ENCODE assay signal across 1 cellular context in the genomic region with DNA sequence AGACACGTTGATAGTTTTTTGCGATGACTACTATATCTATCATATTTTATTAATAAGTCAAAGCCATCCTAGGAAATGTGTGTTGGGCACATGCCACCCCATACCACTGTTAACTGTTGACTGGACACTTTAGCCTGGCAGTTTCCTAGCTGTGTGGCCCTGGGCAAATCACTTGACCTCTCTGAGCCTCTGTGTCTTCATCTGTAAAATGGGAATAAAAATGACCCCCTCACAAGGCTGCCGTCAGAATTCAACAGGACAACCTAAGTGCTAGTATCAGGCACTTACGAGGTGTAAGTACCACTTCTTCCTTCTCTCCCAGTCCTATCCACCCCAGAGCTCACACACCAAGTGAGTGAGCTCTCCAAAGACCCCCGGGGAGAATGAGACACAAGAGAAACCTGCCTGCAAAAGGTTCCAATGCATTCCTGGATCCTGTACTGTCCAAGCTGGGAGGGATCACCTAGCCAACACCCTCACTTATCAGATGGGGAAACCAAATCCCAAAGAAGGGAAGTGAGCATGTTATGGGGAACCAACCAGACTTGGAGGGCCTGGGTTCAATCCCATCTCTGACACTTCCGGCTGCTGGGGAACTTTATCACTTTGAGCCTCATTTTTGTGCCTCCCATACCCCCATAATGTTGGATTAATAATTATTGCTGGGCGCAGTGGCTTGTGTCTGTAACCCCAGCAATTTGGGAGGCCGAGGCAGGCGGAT.
A peak's percentile ranks its signal among the peaks of the same experiment; 100 is the strongest.
TF ChIP-seq lines count a peak whose summit lies in the region.

No MANE protein-coding gene starts in this region.

TF ChIP-seq in K562, 482 proteins besides CTCF, POLR2A, EP300 and RAD21 (continued from another document):
- TF ChIP-seq ZFP36 (IDR thresholded peaks at IDR 0.05; ENCODE audit: low read depth, low read length, partially characterized antibody) (peak; percentile 94), NUFIP1 (IDR thresholded peaks at IDR 0.05; ENCODE audit: partially characterized antibody) (no peak), KLF1 (tag; IDR thresholded peaks at IDR 0.05) (no peak), HDAC2 (IDR thresholded peaks at IDR 0.05) (peak; percentile 92), NR2C1 (IDR thresholded peaks at IDR 0.05) (no peak), NR2C1 (tag; IDR thresholded peaks at IDR 0.05) (no peak), KDM1A (IDR thresholded peaks at IDR 0.05) (peak; percentile 90 to 93), MYBL2 (IDR thresholded peaks at IDR 0.05; ENCODE audit: low read depth) (no peak), MYBL2 (CRISPR knock-in tag; IDR thresholded peaks at IDR 0.05; ENCODE audit: borderline replicate concordance) (no peak), PRMT5 (CRISPR knock-in tag; IDR thresholded peaks at IDR 0.05) (no peak), XRCC3 (IDR thresholded peaks at IDR 0.05) (no peak), CHD4 (IDR thresholded peaks at IDR 0.05; ENCODE audit: insufficient read depth, insufficient replicate concordance, low read depth, low read length, poor library complexity, severe bottlenecking) (peak; percentile 93), BCOR (IDR thresholded peaks at IDR 0.05) (peak; percentile 97), CBX3 (IDR thresholded peaks at IDR 0.05; ENCODE audit: borderline replicate concordance in 1 of 2, low read length in 2 of 2) (peak in 1 of 2 experiments; percentile 51; a peak in 1 of 3 replicates), SPI1 (IDR thresholded peaks at IDR 0.05; ENCODE audit: borderline replicate concordance, low read depth, low read length) (peak; percentile 69; the same call in 1 of the 2 replicates), SRF (CRISPR knock-in tag; IDR thresholded peaks at IDR 0.05) (peak in 1 of 2 experiments; percentile 8; a peak in 1 of 4 replicates), PTBP1 (IDR thresholded peaks at IDR 0.05; ENCODE audit: low read depth, low read length) (0 out of 2 replicates have a peak, but pooled peaks have one; percentile 76), POU5F1 (IDR thresholded peaks at IDR 0.05; ENCODE audit: borderline replicate concordance, low read depth, low read length, partially characterized antibody) (no peak), ERF (CRISPR knock-in tag; IDR thresholded peaks at IDR 0.05) (0 out of 2 replicates have a peak, but pooled peaks have one; percentile 36), SMAD2 (IDR thresholded peaks at IDR 0.05; ENCODE audit: low read depth, low read length) (no peak), BRD9 (IDR thresholded peaks at IDR 0.05; ENCODE audit: low read depth, partially characterized antibody) (peak; percentile 85), MCM3 (IDR thresholded peaks at IDR 0.05) (no peak), RCOR1 (IDR thresholded peaks at IDR 0.05; ENCODE audit: borderline replicate concordance in 1 of 2, low read depth in 2 of 2, low read length in 2 of 2) (peak; percentile 56 to 91; a peak in 3 of 4 replicates), HDAC1 (IDR thresholded peaks at IDR 0.05) (0 out of 4 replicates have a peak, but pooled peaks of 1 of the 2 experiments have one; percentile 15), PHF20 (IDR thresholded peaks at IDR 0.05; ENCODE audit: partially characterized antibody) (peak; percentile 38), SMARCA5 (IDR thresholded peaks at IDR 0.05) (peak; percentile 94), RBM25 (IDR thresholded peaks at IDR 0.05; ENCODE audit: low read depth, low read length, severe bottlenecking) (peak; percentile 100), CBX1 (IDR thresholded peaks at IDR 0.05; ENCODE audit: low read depth) (peak; percentile 80; the same call in 1 of the 2 replicates), SRSF7 (optimal IDR thresholded peaks at IDR 0.05; ENCODE audit: low read depth, low read length) (no peak), TAF7 (tag; IDR thresholded peaks at IDR 0.05) (no peak), ARID2 (IDR thresholded peaks at IDR 0.05) (no peak), ESRRA (IDR thresholded peaks at IDR 0.05; ENCODE audit: borderline replicate concordance, low read depth) (peak; percentile 64), DACH1 (IDR thresholded peaks at IDR 0.05; ENCODE audit: partially characterized antibody) (no peak), U2AF2 (optimal IDR thresholded peaks at IDR 0.05; ENCODE audit: low read depth, low read length) (no peak)
- TF ChIP-seq, protein P1, sequence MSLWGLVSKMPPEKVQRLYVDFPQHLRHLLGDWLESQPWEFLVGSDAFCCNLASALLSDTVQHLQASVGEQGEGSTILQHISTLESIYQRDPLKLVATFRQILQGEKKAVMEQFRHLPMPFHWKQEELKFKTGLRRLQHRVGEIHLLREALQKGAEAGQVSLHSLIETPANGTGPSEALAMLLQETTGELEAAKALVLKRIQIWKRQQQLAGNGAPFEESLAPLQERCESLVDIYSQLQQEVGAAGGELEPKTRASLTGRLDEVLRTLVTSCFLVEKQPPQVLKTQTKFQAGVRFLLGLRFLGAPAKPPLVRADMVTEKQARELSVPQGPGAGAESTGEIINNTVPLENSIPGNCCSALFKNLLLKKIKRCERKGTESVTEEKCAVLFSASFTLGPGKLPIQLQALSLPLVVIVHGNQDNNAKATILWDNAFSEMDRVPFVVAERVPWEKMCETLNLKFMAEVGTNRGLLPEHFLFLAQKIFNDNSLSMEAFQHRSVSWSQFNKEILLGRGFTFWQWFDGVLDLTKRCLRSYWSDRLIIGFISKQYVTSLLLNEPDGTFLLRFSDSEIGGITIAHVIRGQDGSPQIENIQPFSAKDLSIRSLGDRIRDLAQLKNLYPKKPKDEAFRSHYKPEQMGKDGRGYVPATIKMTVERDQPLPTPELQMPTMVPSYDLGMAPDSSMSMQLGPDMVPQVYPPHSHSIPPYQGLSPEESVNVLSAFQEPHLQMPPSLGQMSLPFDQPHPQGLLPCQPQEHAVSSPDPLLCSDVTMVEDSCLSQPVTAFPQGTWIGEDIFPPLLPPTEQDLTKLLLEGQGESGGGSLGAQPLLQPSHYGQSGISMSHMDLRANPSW (CRISPR knock-in tag; IDR thresholded peaks at IDR 0.05) = no peak
- TF ChIP-seq, protein P2, sequence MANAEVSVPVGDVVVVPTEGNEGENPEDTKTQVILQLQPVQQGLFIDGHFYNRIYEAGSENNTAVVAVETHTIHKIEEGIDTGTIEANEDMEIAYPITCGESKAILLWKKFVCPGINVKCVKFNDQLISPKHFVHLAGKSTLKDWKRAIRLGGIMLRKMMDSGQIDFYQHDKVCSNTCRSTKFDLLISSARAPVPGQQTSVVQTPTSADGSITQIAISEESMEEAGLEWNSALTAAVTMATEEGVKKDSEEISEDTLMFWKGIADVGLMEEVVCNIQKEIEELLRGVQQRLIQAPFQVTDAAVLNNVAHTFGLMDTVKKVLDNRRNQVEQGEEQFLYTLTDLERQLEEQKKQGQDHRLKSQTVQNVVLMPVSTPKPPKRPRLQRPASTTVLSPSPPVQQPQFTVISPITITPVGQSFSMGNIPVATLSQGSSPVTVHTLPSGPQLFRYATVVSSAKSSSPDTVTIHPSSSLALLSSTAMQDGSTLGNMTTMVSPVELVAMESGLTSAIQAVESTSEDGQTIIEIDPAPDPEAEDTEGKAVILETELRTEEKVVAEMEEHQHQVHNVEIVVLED (CRISPR knock-in tag; IDR thresholded peaks at IDR 0.05) = 0 out of 2 replicates have a peak, but pooled peaks have one; percentile 14
- TF ChIP-seq, protein P3, sequence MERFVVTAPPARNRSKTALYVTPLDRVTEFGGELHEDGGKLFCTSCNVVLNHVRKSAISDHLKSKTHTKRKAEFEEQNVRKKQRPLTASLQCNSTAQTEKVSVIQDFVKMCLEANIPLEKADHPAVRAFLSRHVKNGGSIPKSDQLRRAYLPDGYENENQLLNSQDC (CRISPR knock-in tag; IDR thresholded peaks at IDR 0.05) = no peak
- TF ChIP-seq, protein P4, sequence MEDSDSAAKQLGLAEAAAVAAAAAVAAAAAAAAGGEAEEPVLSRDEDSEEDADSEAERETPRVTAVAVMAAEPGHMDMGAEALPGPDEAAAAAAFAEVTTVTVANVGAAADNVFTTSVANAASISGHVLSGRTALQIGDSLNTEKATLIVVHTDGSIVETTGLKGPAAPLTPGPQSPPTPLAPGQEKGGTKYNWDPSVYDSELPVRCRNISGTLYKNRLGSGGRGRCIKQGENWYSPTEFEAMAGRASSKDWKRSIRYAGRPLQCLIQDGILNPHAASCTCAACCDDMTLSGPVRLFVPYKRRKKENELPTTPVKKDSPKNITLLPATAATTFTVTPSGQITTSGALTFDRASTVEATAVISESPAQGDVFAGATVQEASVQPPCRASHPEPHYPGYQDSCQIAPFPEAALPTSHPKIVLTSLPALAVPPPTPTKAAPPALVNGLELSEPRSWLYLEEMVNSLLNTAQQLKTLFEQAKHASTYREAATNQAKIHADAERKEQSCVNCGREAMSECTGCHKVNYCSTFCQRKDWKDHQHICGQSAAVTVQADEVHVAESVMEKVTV (CRISPR knock-in tag; IDR thresholded peaks at IDR 0.05) = peak; percentile 20; the same call in 1 of the 2 replicates
- TF ChIP-seq, protein P5, sequence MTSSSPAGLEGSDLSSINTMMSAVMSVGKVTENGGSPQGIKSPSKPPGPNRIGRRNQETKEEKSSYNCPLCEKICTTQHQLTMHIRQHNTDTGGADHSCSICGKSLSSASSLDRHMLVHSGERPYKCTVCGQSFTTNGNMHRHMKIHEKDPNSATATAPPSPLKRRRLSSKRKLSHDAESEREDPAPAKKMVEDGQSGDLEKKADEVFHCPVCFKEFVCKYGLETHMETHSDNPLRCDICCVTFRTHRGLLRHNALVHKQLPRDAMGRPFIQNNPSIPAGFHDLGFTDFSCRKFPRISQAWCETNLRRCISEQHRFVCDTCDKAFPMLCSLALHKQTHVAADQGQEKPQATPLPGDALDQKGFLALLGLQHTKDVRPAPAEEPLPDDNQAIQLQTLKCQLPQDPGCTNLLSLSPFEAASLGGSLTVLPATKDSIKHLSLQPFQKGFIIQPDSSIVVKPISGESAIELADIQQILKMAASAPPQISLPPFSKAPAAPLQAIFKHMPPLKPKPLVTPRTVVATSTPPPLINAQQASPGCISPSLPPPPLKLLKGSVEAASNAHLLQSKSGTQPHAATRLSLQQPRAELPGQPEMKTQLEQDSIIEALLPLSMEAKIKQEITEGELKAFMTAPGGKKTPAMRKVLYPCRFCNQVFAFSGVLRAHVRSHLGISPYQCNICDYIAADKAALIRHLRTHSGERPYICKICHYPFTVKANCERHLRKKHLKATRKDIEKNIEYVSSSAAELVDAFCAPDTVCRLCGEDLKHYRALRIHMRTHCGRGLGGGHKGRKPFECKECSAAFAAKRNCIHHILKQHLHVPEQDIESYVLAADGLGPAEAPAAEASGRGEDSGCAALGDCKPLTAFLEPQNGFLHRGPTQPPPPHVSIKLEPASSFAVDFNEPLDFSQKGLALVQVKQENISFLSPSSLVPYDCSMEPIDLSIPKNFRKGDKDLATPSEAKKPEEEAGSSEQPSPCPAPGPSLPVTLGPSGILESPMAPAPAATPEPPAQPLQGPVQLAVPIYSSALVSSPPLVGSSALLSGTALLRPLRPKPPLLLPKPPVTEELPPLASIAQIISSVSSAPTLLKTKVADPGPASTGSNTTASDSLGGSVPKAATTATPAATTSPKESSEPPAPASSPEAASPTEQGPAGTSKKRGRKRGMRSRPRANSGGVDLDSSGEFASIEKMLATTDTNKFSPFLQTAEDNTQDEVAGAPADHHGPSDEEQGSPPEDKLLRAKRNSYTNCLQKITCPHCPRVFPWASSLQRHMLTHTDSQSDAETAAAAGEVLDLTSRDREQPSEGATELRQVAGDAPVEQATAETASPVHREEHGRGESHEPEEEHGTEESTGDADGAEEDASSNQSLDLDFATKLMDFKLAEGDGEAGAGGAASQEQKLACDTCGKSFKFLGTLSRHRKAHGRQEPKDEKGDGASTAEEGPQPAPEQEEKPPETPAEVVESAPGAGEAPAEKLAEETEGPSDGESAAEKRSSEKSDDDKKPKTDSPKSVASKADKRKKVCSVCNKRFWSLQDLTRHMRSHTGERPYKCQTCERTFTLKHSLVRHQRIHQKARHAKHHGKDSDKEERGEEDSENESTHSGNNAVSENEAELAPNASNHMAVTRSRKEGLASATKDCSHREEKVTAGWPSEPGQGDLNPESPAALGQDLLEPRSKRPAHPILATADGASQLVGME (CRISPR knock-in tag; IDR thresholded peaks at IDR 0.05) = 0 out of 2 replicates have a peak, but pooled peaks have one; percentile 20
- TF ChIP-seq, protein P6, sequence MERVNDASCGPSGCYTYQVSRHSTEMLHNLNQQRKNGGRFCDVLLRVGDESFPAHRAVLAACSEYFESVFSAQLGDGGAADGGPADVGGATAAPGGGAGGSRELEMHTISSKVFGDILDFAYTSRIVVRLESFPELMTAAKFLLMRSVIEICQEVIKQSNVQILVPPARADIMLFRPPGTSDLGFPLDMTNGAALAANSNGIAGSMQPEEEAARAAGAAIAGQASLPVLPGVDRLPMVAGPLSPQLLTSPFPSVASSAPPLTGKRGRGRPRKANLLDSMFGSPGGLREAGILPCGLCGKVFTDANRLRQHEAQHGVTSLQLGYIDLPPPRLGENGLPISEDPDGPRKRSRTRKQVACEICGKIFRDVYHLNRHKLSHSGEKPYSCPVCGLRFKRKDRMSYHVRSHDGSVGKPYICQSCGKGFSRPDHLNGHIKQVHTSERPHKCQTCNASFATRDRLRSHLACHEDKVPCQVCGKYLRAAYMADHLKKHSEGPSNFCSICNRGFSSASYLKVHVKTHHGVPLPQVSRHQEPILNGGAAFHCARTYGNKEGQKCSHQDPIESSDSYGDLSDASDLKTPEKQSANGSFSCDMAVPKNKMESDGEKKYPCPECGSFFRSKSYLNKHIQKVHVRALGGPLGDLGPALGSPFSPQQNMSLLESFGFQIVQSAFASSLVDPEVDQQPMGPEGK (CRISPR knock-in tag; IDR thresholded peaks at IDR 0.05; ENCODE audit: borderline replicate concordance) = no peak
